In the genomic region with DNA sequence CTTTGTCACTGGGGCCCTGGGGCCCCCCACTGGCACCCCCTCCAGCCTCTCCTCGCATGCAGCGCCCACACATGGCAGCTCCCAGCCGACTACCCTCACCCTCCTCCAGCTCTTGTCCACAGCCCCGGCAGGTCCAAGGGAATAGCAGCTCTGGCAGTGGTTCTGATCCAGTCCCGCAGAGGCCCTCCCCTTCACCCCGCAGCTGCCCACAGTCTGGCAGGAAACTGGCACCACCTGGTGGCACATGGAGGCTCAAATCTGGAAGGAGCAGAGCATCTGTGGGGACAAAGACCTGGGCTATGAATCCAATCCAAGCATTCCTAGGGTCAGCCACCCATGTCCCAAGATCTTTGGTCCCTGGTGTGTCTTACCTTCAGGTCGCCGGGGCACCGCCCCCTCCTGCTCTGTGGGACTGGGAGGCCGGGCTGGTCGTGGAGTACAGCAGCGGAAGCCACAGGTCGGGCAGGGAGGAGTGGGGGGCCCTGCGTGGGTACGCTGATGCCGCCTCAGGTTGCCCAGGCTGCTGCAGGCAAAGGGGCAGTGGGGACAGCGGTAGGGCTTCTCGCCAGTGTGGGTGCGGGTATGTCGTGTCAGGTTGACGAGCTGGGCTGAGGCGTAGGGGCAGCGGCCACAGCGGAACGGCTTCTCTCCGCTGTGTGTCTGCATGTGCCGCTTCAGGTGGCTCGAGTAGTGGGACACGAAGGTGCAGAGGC, we compare ENCODE assay signal across 1 cellular context.
TF ChIP-seq lines count a peak whose summit lies in the region.

No MANE protein-coding gene starts in this region.

TF ChIP-seq in GM23338, 12 proteins besides CTCF, POLR2A, EP300 and RAD21 (continued from another document):
- no peak for TF ChIP-seq EZH2 (IDR thresholded peaks at IDR 0.05; ENCODE audit: low read depth, unreplicated experiment)
- TF ChIP-seq ZNF331 (CRISPR knock-in tag; IDR thresholded peaks at IDR 0.05; ENCODE audit: low read depth), result no peak
- TF ChIP-seq POLR2AphosphoS5 (IDR thresholded peaks at IDR 0.05; ENCODE audit: low read depth), result no peak
- TF ChIP-seq NANOG (IDR thresholded peaks at IDR 0.05; ENCODE audit: borderline replicate concordance), result no peak
